10 cellular contexts compared by ENCODE assay signal in genomic region chr14:50813544-50813863, GRCh38. TPM values are rescaled to one million over a fixed set of nuclear protein-coding genes. Genes with fewer than 3 reads are reported as not detected.
A peak's percentile ranks its signal among the peaks of the same experiment; 100 is the strongest.
DNase-seq lines count a peak whose midpoint lies in the region; ATAC-seq, FAIRE-seq and TF ChIP-seq lines count a peak whose summit lies in the region.
"Had no signal": no experiment of that assay in that cellular context is flagged by ENCODE, and none has a peak within 500 bp of the region (broad histone marks: within the 10 kb centered on the region; RNA-seq: fewer than 3 reads in every experiment).

No MANE protein-coding gene starts in this region.

- POLR2A ChIA-PET in SK-N-SH (lab: Yijun Ruan, JAX): no interaction called here

- TF ChIP-seq EP300 in SK-N-SH (IDR thresholded peaks at IDR 0.05; ENCODE audit: borderline replicate concordance in 1 of 2, low read depth in 1 of 2, low read length in 1 of 2): no peak

- no peaks in the 10 kb centered on the region for H3K27me3 ChIP-seq in SK-N-SH (ENCODE audit: insufficient read depth)

- H3K4me3 Mint-ChIP-seq in T-helper 17 cell (peak overlapping the region; percentile 88), nephron progenitor cell (no peak overlapping the region)

- peaks cover 27% of the 10 kb centered on the region for H3K4me1 Mint-ChIP-seq in T-helper 17 cell
- peaks cover 10% of the 10 kb centered on the region for H3K4me1 Mint-ChIP-seq in nephron progenitor cell

- no peak for TF ChIP-seq RAD21 in SK-N-SH (IDR thresholded peaks at IDR 0.05; ENCODE audit: low read length)

- 92% methylated on average over 2 of the region's 2 CpGs for WGBS in SK-N-SH (ENCODE audit: low lambda C conversion rate)

- H3K4me1 ChIP-seq in SK-N-SH (ENCODE audit: control insufficient read depth in 1 of 2, insufficient read depth in 2 of 2, low read depth in 1 of 2, low read length in 1 of 2): peaks cover 2 to 6% of the 10 kb centered on the region in 2 experiments; a peak in 2 of 4 replicates

- CTCF ChIA-PET in SK-N-SH (lab: Yijun Ruan, JAX): no interaction called here

- H3K9me3 ChIP-seq in T-helper 17 cell (ENCODE audit: control insufficient read depth, low read length, poor library complexity, severe bottlenecking) (no peaks in the 10 kb centered on the region), SK-N-SH (no peaks in the 10 kb centered on the region)

- peaks cover 18% of the 10 kb centered on the region for H4K20me1 ChIP-seq in SK-N-SH (ENCODE audit: insufficient read depth)

- H3K27me3 Mint-ChIP-seq in T-helper 17 cell (no peaks in the 10 kb centered on the region), nephron progenitor cell (ENCODE audit: low read depth, poor library complexity) (peaks cover 6% of the 10 kb centered on the region)

- no peaks in the 10 kb centered on the region for H3K9me2 ChIP-seq in SK-N-SH

- peaks cover 92% of the 10 kb centered on the region for H3K79me2 ChIP-seq in SK-N-SH (ENCODE audit: insufficient read depth)

- H3K36me3 Mint-ChIP-seq in T-helper 17 cell (ENCODE audit: low read depth) (no peaks in the 10 kb centered on the region), nephron progenitor cell (ENCODE audit: low read depth) (peaks cover 63% of the 10 kb centered on the region)

- TF ChIP-seq CTCF in nephron progenitor cell (IDR thresholded peaks at IDR 0.05): no peak
- no peak for TF ChIP-seq CTCF in SK-N-SH (IDR thresholded peaks at IDR 0.05)

- H3F3A ChIP-seq in SK-N-SH (replicated peaks; ENCODE audit: insufficient read depth): peaks cover 15% of the 10 kb centered on the region

- DNase-seq in T-helper 17 cell: no peak
- no peak for DNase-seq in nephron progenitor cell
- no peak for DNase-seq in RCC 7860 (ENCODE audit: low spot score)
- no peak for DNase-seq in SK-N-SH
- DNase-seq in stimulated activated CD4-positive, alpha-beta T cell treated with anti-CD3 and anti-CD28 coated beads, Interleukin-15, amount 100 ng/mL, for 24 hours: no peak
- DNase-seq: effector CD8-positive, alpha-beta T cell; NCI-H1436 had no signal

- H3K27ac Mint-ChIP-seq in T-helper 17 cell (peak overlapping the region; percentile 86), nephron progenitor cell (peak overlapping the region; percentile 50)

- ATAC-seq in GM18907 (IDR thresholded peaks at IDR 0.05; ENCODE audit: unreplicated experiment) (peak; percentile 49), HG02938 (IDR thresholded peaks at IDR 0.05; ENCODE audit: unreplicated experiment) (peak; percentile 63), T-helper 17 cell (peak; percentile 87)

- peaks cover 24% of the 10 kb centered on the region for H3K9me3 Mint-ChIP-seq in nephron progenitor cell

- no peak for FAIRE-seq in RCC 7860 (lab: Jason Lieb, UNC)

- H3K27ac ChIP-seq in SK-N-SH (ENCODE audit: low read depth in 2 of 2, low read length in 1 of 2): no peak overlapping the region

- no peak overlapping the region for H3K9ac ChIP-seq in SK-N-SH

- H2AFZ ChIP-seq in SK-N-SH (ENCODE audit: low read depth): no peak overlapping the region

- peaks cover 1 to 19% of the 10 kb centered on the region in 2 experiments for H3K36me3 ChIP-seq in SK-N-SH (replicated peaks in 1 of 2; ENCODE audit: control insufficient read depth in 1 of 2, insufficient read depth in 2 of 2, low read length in 1 of 2)

- H3K4me3 ChIP-seq in SK-N-SH (ENCODE audit: low read depth in 2 of 2, low read length in 1 of 2): no peak overlapping the region

- H3K4me2 ChIP-seq in SK-N-SH: no peak overlapping the region

TF ChIP-seq in SK-N-SH, 30 proteins besides CTCF, POLR2A, EP300 and RAD21:
- TF ChIP-seq EZH2phosphoT487 (IDR thresholded peaks at IDR 0.05; ENCODE audit: borderline replicate concordance, low read depth): no peak
- TF ChIP-seq TEAD4 (IDR thresholded peaks at IDR 0.05; ENCODE audit: borderline replicate concordance, insufficient read depth): no peak
- TF ChIP-seq YY1 (IDR thresholded peaks at IDR 0.05; ENCODE audit: low read depth): no peak
- TF ChIP-seq MXI1 (IDR thresholded peaks at IDR 0.05; ENCODE audit: low read depth, low read length): no peak
- TF ChIP-seq NRF1 (IDR thresholded peaks at IDR 0.05; ENCODE audit: low read depth, low read length): no peak
- TF ChIP-seq SIN3A (IDR thresholded peaks at IDR 0.05; ENCODE audit: borderline replicate concordance, low read depth, low read length): no peak
- no peak for TF ChIP-seq ELF1 (IDR thresholded peaks at IDR 0.05)
- no peak for TF ChIP-seq USF2 (IDR thresholded peaks at IDR 0.05; ENCODE audit: borderline replicate concordance, low read depth, low read length)

RNA-seq across cellular contexts. Expression of gene NIN, which starts 17.5 kb away (rescaled TPM):
- 10 to 100 TPM; 62.2 to 71.6 TPM for total RNA-seq in T-helper 17 cell
- polyA plus RNA-seq in SK-N-SH (2012; rRNA removed): 10.0 and 11.8 TPM in 2 replicates
- 13.9 and 15.0 TPM in 2 replicates for polyA plus RNA-seq in SK-N-SH (2012; cell fraction: cytosol; rRNA removed)
- polyA plus RNA-seq in SK-N-SH (2012; cell fraction: nucleus; rRNA removed): 7.3 and 12.6 TPM in 2 replicates

RNA-seq across cellular contexts. Expression of gene ABHD12B, which starts 58.3 kb away (rescaled TPM):
- total RNA-seq in T-helper 17 cell: not detected
- polyA plus RNA-seq in SK-N-SH (2012; rRNA removed): not detected in 2 replicates
- not detected in 2 replicates for polyA plus RNA-seq in SK-N-SH (2012; cell fraction: cytosol; rRNA removed)
- not detected in 2 replicates for polyA plus RNA-seq in SK-N-SH (2012; cell fraction: nucleus; rRNA removed)
- total RNA-seq: myocyte had no signal
